ENCODE assay signal across 10 cellular contexts in the genomic region with DNA sequence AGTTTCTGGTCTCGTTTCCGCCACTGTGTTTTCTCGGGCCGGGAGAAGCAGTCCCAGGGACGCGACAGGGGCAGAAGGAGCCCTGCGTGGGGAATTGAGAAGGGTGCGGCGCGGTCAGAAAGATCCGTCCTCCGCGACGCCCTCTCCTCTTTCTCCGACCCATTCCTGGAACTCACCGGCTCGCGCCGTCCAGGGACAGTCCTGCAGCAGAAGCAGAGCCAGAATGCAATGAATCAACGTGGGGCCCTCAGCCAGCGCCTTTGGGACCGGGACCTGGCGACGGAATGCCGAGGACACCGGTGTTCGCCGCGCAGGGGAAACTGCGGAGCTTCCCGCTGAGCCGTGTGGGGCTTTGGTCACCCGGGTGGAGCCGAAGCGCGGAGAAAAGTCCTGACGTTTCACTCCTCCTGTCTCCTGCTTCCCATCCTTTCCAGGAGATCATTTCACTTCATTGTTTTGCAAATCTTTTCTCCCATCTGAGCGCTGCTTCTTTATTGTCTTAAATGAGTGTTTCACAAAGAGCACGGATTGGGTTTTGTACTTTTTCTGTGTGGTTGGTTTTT. TPM values are rescaled to one million over a fixed set of nuclear protein-coding genes. Genes with fewer than 3 reads are reported as not detected.
DNase-seq lines count a peak whose midpoint lies in the region; ATAC-seq and TF ChIP-seq lines count a peak whose summit lies in the region.
"Had no signal": no experiment of that assay in that cellular context is flagged by ENCODE, and none has a peak within 500 bp of the region (broad histone marks: within the 10 kb centered on the region; RNA-seq: fewer than 3 reads in every experiment).

No MANE protein-coding gene starts in this region.

- peaks cover 80% of the 10 kb centered on the region for H3K27me3 Mint-ChIP-seq in Calu3 (ENCODE audit: unreplicated experiment)
- peaks cover 87% of the 10 kb centered on the region for H3K27me3 Mint-ChIP-seq in neural progenitor cell (ENCODE audit: insufficient read depth, low read depth)

- CTCF ChIA-PET in Calu3 (lab: Charles Lee): no interaction called here

- H3K27ac Mint-ChIP-seq in Calu3 (ENCODE audit: unreplicated experiment): no peak overlapping the region
- H3K27ac Mint-ChIP-seq in neural progenitor cell: no peak overlapping the region

- H4K20me1 ChIP-seq in neural progenitor cell (ENCODE audit: low read depth): peaks cover 26% of the 10 kb centered on the region

- peaks cover 4% of the 10 kb centered on the region for H3K9me3 ChIP-seq in neural progenitor cell (ENCODE audit: low read depth)

- H3K4me3 Mint-ChIP-seq in Calu3 (ENCODE audit: low read depth, unreplicated experiment) (peak overlapping the region; percentile 57), neural progenitor cell (peak overlapping the region; percentile 78)

- TF ChIP-seq CTCF in Calu3 (IDR thresholded peaks at IDR 0.05; ENCODE audit: unreplicated experiment): no peak
- TF ChIP-seq CTCF in neural progenitor cell (IDR thresholded peaks at IDR 0.05): no peak

- H3K4me1 Mint-ChIP-seq in Calu3 (ENCODE audit: low read depth, unreplicated experiment) (peaks cover 21% of the 10 kb centered on the region), neural progenitor cell (peaks cover 16% of the 10 kb centered on the region)

- BruUV-seq in Calu3 (replicated peaks; lab: Mats Ljungman, UMichigan): no TSS peak

- ATAC-seq in HG03442 (IDR thresholded peaks at IDR 0.05; ENCODE audit: unreplicated experiment): no peak

- DNase-seq in Calu3: no peak
- no peak for DNase-seq in Jurkat, Clone E6-1 (ENCODE audit: low read depth, low spot score)
- DNase-seq in astrocyte of the hippocampus (ENCODE audit: low read depth, low spot score): peak; percentile 18
- DNase-seq in neural progenitor cell (ENCODE audit: low spot score): peak; percentile 41
- DNase-seq in germinal center (ENCODE audit: low spot score): no peak
- DNase-seq in NOMO-1 treated with dmso at 0.1 percent for 144 hours (lab: John Stamatoyannopoulos, UW; ENCODE audit: unreplicated experiment): no peak
- DNase-seq in NCI-H2107 treated with DMSO at 0.1 percent for 48 hours (lab: John Stamatoyannopoulos, UW; ENCODE audit: unreplicated experiment): no peak
- DNase-seq: central memory CD4-positive, alpha-beta T cell had no signal

- intact Hi-C loops in Calu3 (cut with micrococcal nuclease; ENCODE audit: unreplicated experiment): no loop called here

- no peaks in the 10 kb centered on the region for H3K4me1 ChIP-seq in neural progenitor cell

- H3K4me2 ChIP-seq in neural progenitor cell: peak overlapping the region; percentile 68

- no peak overlapping the region for H2AFZ ChIP-seq in neural progenitor cell (replicated peaks)

- no peak overlapping the region for H3K9ac ChIP-seq in neural progenitor cell

- H3K36me3 Mint-ChIP-seq in Calu3 (ENCODE audit: insufficient read depth, unreplicated experiment): peaks cover 6% of the 10 kb centered on the region
- peaks cover 2% of the 10 kb centered on the region for H3K36me3 Mint-ChIP-seq in neural progenitor cell

- H3K4me3 ChIP-seq in Jurkat, Clone E6-1 (ENCODE audit: low read length): peak overlapping the region; percentile 66
- no peak overlapping the region for H3K4me3 ChIP-seq in neural progenitor cell
- H3K4me3 ChIP-seq: lung had no signal

- H3K79me2 ChIP-seq in neural progenitor cell (ENCODE audit: low read depth): no peaks in the 10 kb centered on the region

- H3K9me3 Mint-ChIP-seq in Calu3 (ENCODE audit: low read depth, unreplicated experiment) (peaks cover 4% of the 10 kb centered on the region), neural progenitor cell (peaks cover 35% of the 10 kb centered on the region)

- peaks cover 100% of the 10 kb centered on the region for H3K27me3 ChIP-seq in neural progenitor cell

- H3K36me3 ChIP-seq in neural progenitor cell: no peaks in the 10 kb centered on the region

- H3F3A ChIP-seq in neural progenitor cell (ENCODE audit: low read depth): peaks cover 4% of the 10 kb centered on the region

- no peak overlapping the region for H3K27ac ChIP-seq in neural progenitor cell

RNA-seq across cellular contexts. Expression of a gene that starts 26.4 kb away (rescaled TPM):
- 2.2 and 2.5 TPM in 2 replicates for total RNA-seq in Calu3 (2022)
- polyA plus RNA-seq in Jurkat, Clone E6-1 (2012; ENCODE audit: insufficient read depth, insufficient read length): 8.6 TPM
- total RNA-seq in neural progenitor cell (ENCODE audit: low replicate concordance): 0.11 and 0.40 TPM in 2 replicates

RNA-seq across cellular contexts. Expression of a gene that starts 35.1 kb away (rescaled TPM):
- 1.3 and 2.3 TPM in 2 replicates for total RNA-seq in Calu3 (2022)
- not detected for polyA plus RNA-seq in Jurkat, Clone E6-1 (2012; ENCODE audit: insufficient read depth, insufficient read length)
- not detected in 2 replicates for total RNA-seq in neural progenitor cell (ENCODE audit: low replicate concordance)
- total RNA-seq: lung had no signal

RNA-seq across cellular contexts. Expression of a gene that starts 48.4 kb away (rescaled TPM):
- 7.1 and 7.6 TPM in 2 replicates for total RNA-seq in Calu3 (2022)
- polyA plus RNA-seq in Jurkat, Clone E6-1 (2012; ENCODE audit: insufficient read depth, insufficient read length): 17.5 TPM
- not detected in 2 replicates for total RNA-seq in neural progenitor cell (ENCODE audit: low replicate concordance)

Comparison
In these comparisons a context has a peak if more than half of its experiments do, and no peak if none do; other contexts are left out.
1. DNase-seq: peak in astrocyte of the hippocampus (single experiment) and neural progenitor cell (single experiment); none in Calu3 (single experiment), Jurkat, Clone E6-1 (single experiment), germinal center (single experiment), NOMO-1 treated with dmso at 0.1 percent for 144 hours (single experiment) and NCI-H2107 treated with DMSO at 0.1 percent for 48 hours (single experiment).